ENCODE assay signal across 13 cellular contexts in genomic region chr12:121293603-121294002, GRCh38.
"Had no signal": no experiment of that assay in that cellular context is flagged by ENCODE, and none has a peak within 500 bp of the region (broad histone marks: within the 10 kb centered on the region; RNA-seq: fewer than 3 reads in every experiment).

No MANE protein-coding gene starts in this region.

- H3K27me3 Mint-ChIP-seq: activated naive CD4-positive, alpha-beta T cell treated with anti-CD3 and anti-CD28 coated beads, Interleukin-2, amount 50 U/mL, for 24 hours; stimulated activated naive B cell treated with anti-CD40 and anti-IgM and Interleukin-4, amounts not matched to agents 10 μg/mL and 1 μg/mL and 100 μg/mL, for 72 hours had no signal

- H3K27ac Mint-ChIP-seq: activated T-helper 2 cell treated with anti-CD3 and anti-CD28 coated beads, Interferon-gamma antibody, Interleukin-2, Interleukin-4, amounts not matched to agents 10 μg/mL and 5 μg/mL and 100 μg/mL, durations not matched to agents 14 hours and 24 hours and 36 hours; mesothelial cell of epicardium; stimulated activated naive B cell treated with anti-CD40 and anti-IgM and Interleukin-4, amounts not matched to agents 10 μg/mL and 1 μg/mL and 100 μg/mL, for 72 hours; WTC11 had no signal

- H3K4me3 ChIP-seq: body of pancreas, smooth muscle cell, tibial nerve had no signal

- H3K27me3 ChIP-seq: body of pancreas, tibial nerve had no signal

- H3K9me3 Mint-ChIP-seq: activated naive CD4-positive, alpha-beta T cell treated with anti-CD3 and anti-CD28 coated beads, Interleukin-2, amount 50 U/mL, for 24 hours; activated T-helper 2 cell treated with anti-CD3 and anti-CD28 coated beads, Interferon-gamma antibody, Interleukin-2, Interleukin-4, amounts not matched to agents 10 μg/mL and 5 μg/mL and 100 μg/mL, durations not matched to agents 14 hours and 24 hours and 36 hours; mesothelial cell of epicardium; stimulated activated naive B cell treated with anti-CD40 and anti-IgM and Interleukin-4, amounts not matched to agents 10 μg/mL and 1 μg/mL and 100 μg/mL, for 72 hours; WTC11 had no signal

- H3K9me3 ChIP-seq: body of pancreas, tibial nerve had no signal

- H3K4me3 Mint-ChIP-seq: mesothelial cell of epicardium; stimulated activated naive B cell treated with anti-CD40 and anti-IgM and Interleukin-4, amounts not matched to agents 10 μg/mL and 1 μg/mL and 100 μg/mL, for 72 hours; WTC11 had no signal

- DNase-seq: activated CD4-positive, alpha-beta T cell treated with anti-CD3 and anti-CD28 coated beads for 48 hours; body of pancreas; dermis blood vessel endothelial cell; hypothalamus; kidney glomerular epithelial cell; stimulated activated naive B cell treated with anti-CD40 and anti-IgM and Interleukin-4, amounts not matched to agents 10 μg/mL and 1 μg/mL and 100 μg/mL, for 72 hours had no signal

- H3K4me2 ChIP-seq: smooth muscle cell had no signal

- ATAC-seq: body of pancreas; right cardiac atrium; stimulated activated naive B cell treated with anti-CD40 and anti-IgM and Interleukin-4, amounts not matched to agents 10 μg/mL and 1 μg/mL and 100 μg/mL, for 72 hours; WTC11 had no signal

- H3K27ac ChIP-seq: body of pancreas, tibial nerve had no signal
